In genomic region chr22:43152001-43152354, GRCh38 we compare ENCODE assay signal across 1 cellular context.
A peak's percentile ranks its signal among the peaks of the same experiment; 100 is the strongest.
TF ChIP-seq lines count a peak whose summit lies in the region.

No MANE protein-coding gene starts in this region.

TF ChIP-seq in GM12878, 131 proteins besides CTCF, POLR2A, EP300 and RAD21:
- TF ChIP-seq DPF2 (IDR thresholded peaks at IDR 0.05), result no peak
- TF ChIP-seq SIN3A (IDR thresholded peaks at IDR 0.05; ENCODE audit: low read depth, low read length), result no peak
- no peak for TF ChIP-seq SMARCA5 (IDR thresholded peaks at IDR 0.05)
- no peak for TF ChIP-seq ZBTB40 (IDR thresholded peaks at IDR 0.05; ENCODE audit: borderline replicate concordance)
- 0 out of 2 replicates have a peak, but pooled peaks have one; percentile 6 for TF ChIP-seq LARP7 (IDR thresholded peaks at IDR 0.05)
